9 cellular contexts compared by ENCODE assay signal in the genomic region with DNA sequence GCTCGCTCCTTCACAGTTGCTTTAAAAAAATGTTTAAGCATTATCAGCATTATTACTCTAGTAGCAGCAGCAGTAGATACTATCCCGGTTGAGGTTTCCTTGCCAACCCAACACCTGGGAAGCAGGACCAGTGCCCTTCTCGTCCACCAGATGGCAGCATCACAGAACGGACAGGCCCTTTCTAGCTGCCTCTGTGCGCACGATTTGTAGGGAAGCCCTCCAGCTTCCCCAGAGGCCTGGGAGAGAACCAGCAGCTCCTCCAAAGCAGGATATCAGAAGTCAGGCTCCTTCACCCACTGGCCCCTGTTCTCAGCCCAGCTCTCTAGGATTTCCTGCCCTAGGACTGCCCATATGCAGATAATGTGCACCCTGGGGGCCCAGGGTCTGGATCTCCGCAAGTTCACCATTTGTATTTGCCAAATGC. TPM values are rescaled to one million over a fixed set of nuclear protein-coding genes. Genes with fewer than 3 reads are reported as not detected.
DNase-seq lines count a peak whose midpoint lies in the region; ATAC-seq and TF ChIP-seq lines count a peak whose summit lies in the region.
"Had no signal": no experiment of that assay in that cellular context is flagged by ENCODE, and none has a peak within 500 bp of the region (broad histone marks: within the 10 kb centered on the region; RNA-seq: fewer than 3 reads in every experiment).

No MANE protein-coding gene starts in this region.

- H3K27me3 ChIP-seq in Caco-2 (replicated peaks; ENCODE audit: control insufficient read depth, insufficient read depth, low read length) (no peaks in the 10 kb centered on the region), IMR-90 (ENCODE audit: control insufficient read depth, insufficient read depth, low read length) (peaks cover 4% of the 10 kb centered on the region; the same call in 1 of the 2 replicates), OCI-LY1 (ENCODE audit: insufficient read depth, low read length) (peaks cover 10% of the 10 kb centered on the region; the same call in 1 of the 2 replicates), esophagus muscularis mucosa (peaks cover 0 to 12% (median 0%) of the 10 kb centered on the region in 4 donors)
- H3K27me3 ChIP-seq in naive thymus-derived CD4-positive, alpha-beta T cell (ENCODE audit: control insufficient read depth in 2 of 2, insufficient read depth in 2 of 2, low read length in 2 of 2): no peaks in the 10 kb centered on the region

- H3K36me3 Mint-ChIP-seq in Caco-2 (ENCODE audit: insufficient read depth, unreplicated experiment): no peaks in the 10 kb centered on the region
- peaks cover 0 to 3% (median 0%) of the 10 kb centered on the region in 5 donors for H3K36me3 Mint-ChIP-seq in naive thymus-derived CD4-positive, alpha-beta T cell

- H3K9me3 ChIP-seq in Caco-2 (no peaks in the 10 kb centered on the region), IMR-90 (ENCODE audit: control insufficient read depth, insufficient read depth, low read length) (peaks cover 2% of the 10 kb centered on the region; the same call in 1 of the 2 replicates), OCI-LY1 (ENCODE audit: low read length) (0 out of 2 replicates have a peak, but pooled peaks cover 5% of the 10 kb centered on the region), esophagus muscularis mucosa (no peaks in the 10 kb centered on the region)
- H3K9me3 ChIP-seq in naive thymus-derived CD4-positive, alpha-beta T cell (ENCODE audit: control insufficient read depth in 2 of 3, low read length in 3 of 3): no peaks in the 10 kb centered on the region

- H4K5ac ChIP-seq in IMR-90 (ENCODE audit: low read depth, low read length): no peak overlapping the region

- peak; percentile 80 for ATAC-seq in GM21367 (IDR thresholded peaks at IDR 0.05; ENCODE audit: unreplicated experiment)
- peak; percentile 93 for ATAC-seq in IMR-90 (ENCODE audit: low read depth)
- peak; percentile 74 for ATAC-seq in naive thymus-derived CD4-positive, alpha-beta T cell

- no peak for TF ChIP-seq POLR2A in IMR-90 (IDR thresholded peaks at IDR 0.05; ENCODE audit: low read depth, low read length)
- TF ChIP-seq POLR2A in esophagus muscularis mucosa (IDR thresholded peaks at IDR 0.05; ENCODE audit: low read depth): no peak

- H3F3A ChIP-seq in OCI-LY1 (ENCODE audit: insufficient read depth, low read length): no peaks in the 10 kb centered on the region

- CTCF ChIA-PET in Caco-2 (lab: Charles Lee): interaction anchor here (0.6 to 1.6 kb wide), 15 partner anchors 9 to 506 kb away, joined by 3 to 14 read pairs (median 5); a partner anchor contains a TSS
- CTCF ChIA-PET in IMR-90 (lab: Yijun Ruan, JAX): interaction anchor here (0.6 to 1.8 kb wide), 14 partner anchors 9 to 936 kb away, joined by 3 to 11 read pairs (median 4); a partner anchor contains a TSS
- CTCF ChIA-PET in naive thymus-derived CD4-positive, alpha-beta T cell (lab: Charles Lee): interaction anchor here (0.5 to 3.1 kb wide), 8 partner anchors 9 to 506 kb away, joined by 3 to 21 read pairs (median 4); no protein-coding TSS in a partner anchor

- H3K4me2 ChIP-seq in IMR-90 (ENCODE audit: low read depth, low read length): no peak overlapping the region
- no peak overlapping the region for H3K4me2 ChIP-seq in OCI-LY1 (ENCODE audit: low read length)

- H3K56ac ChIP-seq in IMR-90 (ENCODE audit: extremely low read depth, insufficient read depth, low read length): no peak overlapping the region

- H2AFZ ChIP-seq in IMR-90 (replicated peaks; ENCODE audit: low read length, poor library complexity): peak overlapping the region; percentile 59
- H2AFZ ChIP-seq in OCI-LY1 (ENCODE audit: low read length): no peak overlapping the region

- POLR2A ChIA-PET in Caco-2 (lab: Charles Lee): no interaction called here
- POLR2A ChIA-PET in IMR-90 (lab: Charles Lee; ENCODE audit: unreplicated experiment): interaction anchor here (0.5 kb wide), 1 partner anchor 486 kb away, joined by 3 read pairs; no protein-coding TSS in a partner anchor
- POLR2A ChIA-PET in naive thymus-derived CD4-positive, alpha-beta T cell (lab: Charles Lee): no interaction called here

- H3K4ac ChIP-seq in IMR-90 (ENCODE audit: low read depth, low read length): no peak overlapping the region

- dilution Hi-C loops in IMR-90 (cut with HindIII; ENCODE audit: low sequenced_read_pairs, unreplicated experiment): no loop called here

- DNase-seq in Caco-2 (peak; percentile 86 to 87), IMR-90 (peak; percentile 80), activated T-cell treated with anti-CD3 and anti-CD28 coated beads for 1 hour (ENCODE audit: low read depth) (peak; percentile 47), esophagus muscularis mucosa (ENCODE audit: extremely low spot score) (no peak)
- peak; percentile 8 to 60 (median 47) for DNase-seq in naive thymus-derived CD4-positive, alpha-beta T cell
- DNase-seq in stimulated activated CD8-positive, alpha-beta memory T cell treated with anti-CD3 and anti-CD28 coated beads, Interleukin-7, amount 100 ng/mL, for 4 hours (ENCODE audit: low read depth in 2 of 2): peak; percentile 18 to 19

- H3K14ac ChIP-seq in IMR-90 (replicated peaks; ENCODE audit: low read depth, low read length): no peak overlapping the region

- H3K4me3 ChIP-seq in Caco-2 (ENCODE audit: low read depth, low read length) (no peak overlapping the region), IMR-90 (ENCODE audit: insufficient read depth, low read depth, low read length) (no peak overlapping the region), OCI-LY1 (ENCODE audit: low read depth, low read length, poor library complexity, severe bottlenecking) (no peak overlapping the region), esophagus muscularis mucosa (no peak overlapping the region)
- H3K4me3 ChIP-seq in naive thymus-derived CD4-positive, alpha-beta T cell (ENCODE audit: low read length): no peak overlapping the region

- H2BK20ac ChIP-seq in IMR-90 (ENCODE audit: low read depth, low read length): no peak overlapping the region

- H4K20me1 ChIP-seq in IMR-90 (ENCODE audit: insufficient read depth, low read length): no peaks in the 10 kb centered on the region
- H4K20me1 ChIP-seq in OCI-LY1 (ENCODE audit: insufficient read depth, low read length): no peaks in the 10 kb centered on the region

- H3K27ac ChIP-seq in IMR-90 (ENCODE audit: insufficient read depth, low read length): no peak overlapping the region
- H3K27ac ChIP-seq in OCI-LY1 (ENCODE audit: low read depth, low read length, poor library complexity, severe bottlenecking): no peak overlapping the region
- H3K27ac ChIP-seq in esophagus muscularis mucosa (replicated peaks in 1 of 4): no peak overlapping the region
- H3K27ac ChIP-seq in naive thymus-derived CD4-positive, alpha-beta T cell (ENCODE audit: low read depth, low read length): no peak overlapping the region

- H3K79me1 ChIP-seq in IMR-90 (ENCODE audit: low read depth in 1 of 2, low read length in 2 of 2): no peaks in the 10 kb centered on the region

- H3K4me1 ChIP-seq in Caco-2 (no peaks in the 10 kb centered on the region), IMR-90 (ENCODE audit: control insufficient read depth, insufficient read depth, low read length) (peaks cover 8% of the 10 kb centered on the region), OCI-LY1 (ENCODE audit: insufficient read depth, low read length, severe bottlenecking) (no peaks in the 10 kb centered on the region), esophagus muscularis mucosa (peaks cover 0 to 8% (median 1%) of the 10 kb centered on the region in 4 donors)
- no peaks in the 10 kb centered on the region for H3K4me1 ChIP-seq in naive thymus-derived CD4-positive, alpha-beta T cell (ENCODE audit: control insufficient read depth in 2 of 2, insufficient read depth in 2 of 2, low read length in 2 of 2)

- TF ChIP-seq EP300 in esophagus muscularis mucosa (IDR thresholded peaks at IDR 0.05): no peak

- no peak overlapping the region for H2AK9ac ChIP-seq in IMR-90 (replicated peaks; ENCODE audit: low read depth, low read length, poor library complexity)

- H2AK5ac ChIP-seq in IMR-90 (ENCODE audit: low read depth, low read length): no peak overlapping the region

- no peak overlapping the region for H4K91ac ChIP-seq in IMR-90 (ENCODE audit: insufficient read depth, low read depth, low read length)

- no peak overlapping the region for H3K18ac ChIP-seq in IMR-90 (ENCODE audit: low read depth, low read length)

- H3K9ac ChIP-seq in IMR-90 (ENCODE audit: low read depth, low read length) (no peak overlapping the region), OCI-LY1 (ENCODE audit: low read length) (no peak overlapping the region)

- TF ChIP-seq RAD21 in IMR-90 (IDR thresholded peaks at IDR 0.05; ENCODE audit: low read length): peak; percentile 84

- in situ Hi-C loops in IMR-90 (cut with MboI; ENCODE audit: low sequenced_read_pairs): no loop called here

- no peaks in the 10 kb centered on the region for H3K79me2 ChIP-seq in OCI-LY1 (ENCODE audit: insufficient read depth, low read length)

- peak; percentile 89 to 93 for TF ChIP-seq CTCF in Caco-2 (IDR thresholded peaks at IDR 0.05; ENCODE audit: insufficient read depth in 1 of 2, low read depth in 1 of 2, low read length in 1 of 2, severe bottlenecking in 1 of 2, unreplicated experiment in 1 of 2)
- TF ChIP-seq CTCF in IMR-90 (conservative IDR thresholded peaks at IDR 0.05; ENCODE audit: low read depth, low read length): peak; percentile 92
- peak; percentile 95 for TF ChIP-seq CTCF in OCI-LY1 (IDR thresholded peaks at IDR 0.05; ENCODE audit: low read length)
- TF ChIP-seq CTCF in esophagus muscularis mucosa (IDR thresholded peaks at IDR 0.05): peak; percentile 82 to 98 (median 88)

- H3K23ac ChIP-seq in IMR-90 (ENCODE audit: low read depth, low read length): no peak overlapping the region

- WGBS in IMR-90 (ENCODE audit: extremely low coverage in 2 of 2, insufficient read length in 1 of 2), 2 experiments: 30% methylated on average over 4 of the region's 7 CpGs; no CpG with 5 or more reads in 1 of the 2 experiments
- 16% methylated on average over 7 of the region's 7 CpGs for WGBS in esophagus muscularis mucosa

- H3K9me3 Mint-ChIP-seq in Caco-2 (ENCODE audit: unreplicated experiment): no peaks in the 10 kb centered on the region
- H3K9me3 Mint-ChIP-seq in naive thymus-derived CD4-positive, alpha-beta T cell: peaks cover 0 to 3% (median 0%) of the 10 kb centered on the region in 11 donors
- H3K9me3 Mint-ChIP-seq: T-helper 1 cell treated with Interleukin-12 subunit alpha and Interleukin-12 subunit beta and Interleukin-4 antibody, amounts not matched to agents 30 μg/mL and 1 μg/mL, for 36 hours had no signal

- no peaks in the 10 kb centered on the region for H3K36me3 ChIP-seq in Caco-2 (ENCODE audit: control insufficient read depth, insufficient read depth, low read length)
- no peaks in the 10 kb centered on the region for H3K36me3 ChIP-seq in IMR-90 (ENCODE audit: control insufficient read depth, insufficient read depth, low read length)
- no peaks in the 10 kb centered on the region for H3K36me3 ChIP-seq in OCI-LY1 (ENCODE audit: insufficient read depth, low read length)
- no peaks in the 10 kb centered on the region for H3K36me3 ChIP-seq in esophagus muscularis mucosa
- no peaks in the 10 kb centered on the region for H3K36me3 ChIP-seq in naive thymus-derived CD4-positive, alpha-beta T cell (ENCODE audit: control insufficient read depth in 2 of 3, insufficient read depth in 3 of 3, low read length in 3 of 3)

- H3K27ac Mint-ChIP-seq in Caco-2 (ENCODE audit: unreplicated experiment): no peak overlapping the region
- no peak overlapping the region for H3K27ac Mint-ChIP-seq in naive thymus-derived CD4-positive, alpha-beta T cell
- H3K27ac Mint-ChIP-seq: T-helper 1 cell treated with Interleukin-12 subunit alpha and Interleukin-12 subunit beta and Interleukin-4 antibody, amounts not matched to agents 30 μg/mL and 1 μg/mL, for 36 hours had no signal

- no peak overlapping the region for H2BK120ac ChIP-seq in IMR-90 (ENCODE audit: low read depth, low read length)

- H3K9me1 ChIP-seq in IMR-90 (ENCODE audit: insufficient read depth, low read length): peaks cover 8% of the 10 kb centered on the region; the same call in 1 of the 2 replicates

- intact Hi-C loops in Caco-2 (cut with micrococcal nuclease; ENCODE audit: unreplicated experiment) (loop anchor here (1.0 to 5.0 kb wide), 5 partner anchors 9 to 506 kb away; a partner anchor contains a TSS), IMR-90 (cut with micrococcal nuclease) (loop anchor here (1.0 to 5.0 kb wide), 5 partner anchors 70 to 506 kb away; a partner anchor contains a TSS), esophagus muscularis mucosa (cut with DNase I) (loop anchor here (5.0 kb wide), 1 partner anchor 85 kb away; no protein-coding TSS in a partner anchor)
- intact Hi-C loops in naive thymus-derived CD4-positive, alpha-beta T cell (cut with micrococcal nuclease): loop anchor here (1.0 to 10.0 kb wide), 5 partner anchors 85 to 506 kb away; a partner anchor contains a TSS

- no peaks in the 10 kb centered on the region for H3K27me3 Mint-ChIP-seq in Caco-2 (ENCODE audit: insufficient read depth, unreplicated experiment)
- H3K27me3 Mint-ChIP-seq in naive thymus-derived CD4-positive, alpha-beta T cell: peaks cover 12 to 28% (median 19%) of the 10 kb centered on the region in 5 donors

- no peak overlapping the region for H2BK15ac ChIP-seq in IMR-90 (ENCODE audit: low read depth, low read length)

- no peaks in the 10 kb centered on the region for H3K4me1 Mint-ChIP-seq in Caco-2 (ENCODE audit: low read depth, unreplicated experiment)
- peaks cover 0 to 7% (median 0%) of the 10 kb centered on the region in 7 donors for H3K4me1 Mint-ChIP-seq in naive thymus-derived CD4-positive, alpha-beta T cell

- no peaks in the 10 kb centered on the region for H3K9me2 ChIP-seq in OCI-LY1 (ENCODE audit: low read depth, low read length)

- no peak overlapping the region for H4K8ac ChIP-seq in IMR-90 (ENCODE audit: low read depth in 2 of 2, low read length in 2 of 2)

- BruUV-seq in Caco-2 (replicated peaks; lab: Mats Ljungman, UMichigan): no TSS peak
- BruUV-seq in IMR-90 (replicated peaks; lab: Mats Ljungman, UMichigan): no TSS peak

- no peak overlapping the region for H2BK5ac ChIP-seq in IMR-90 (ENCODE audit: low read depth, low read length, poor library complexity, severe bottlenecking)

- H3K4me3 Mint-ChIP-seq in Caco-2 (ENCODE audit: unreplicated experiment): no peak overlapping the region
- H3K4me3 Mint-ChIP-seq in naive thymus-derived CD4-positive, alpha-beta T cell: no peak overlapping the region
- H3K4me3 Mint-ChIP-seq: T-helper 1 cell treated with Interleukin-12 subunit alpha and Interleukin-12 subunit beta and Interleukin-4 antibody, amounts not matched to agents 30 μg/mL and 1 μg/mL, for 36 hours had no signal

RNA-seq across cellular contexts. Expression of a gene that starts 16.8 kb away (rescaled TPM):
- total RNA-seq in Caco-2 (2022): 5.7 and 7.6 TPM in 2 replicates
- under 0.01 TPM in 2 replicates for total RNA-seq in IMR-90 (2012; rRNA removed)
- 0.02 and 0.03 TPM in 2 replicates for polyA plus RNA-seq in IMR-90 (2012; rRNA removed)
- polyA plus RNA-seq in IMR-90 (2012; cell fraction: cytosol; rRNA removed): 0.04 and 0.05 TPM in 2 replicates
- polyA plus RNA-seq in IMR-90 (2012; cell fraction: nucleus; rRNA removed; ENCODE audit: low replicate concordance): 0.25 and 0.32 TPM in 2 replicates
- total RNA-seq in esophagus muscularis mucosa: 1 to 10 TPM in 1 of 4 donors, under 1 TPM in 2, not detected in 1; 0.45 to 1.1 (median 0.83) TPM
- under 1 TPM in 2 of 5 experiments, not detected in 3; 0.32 to 0.41 TPM for total RNA-seq in naive thymus-derived CD4-positive, alpha-beta T cell
- polyA plus RNA-seq in naive thymus-derived CD4-positive, alpha-beta T cell: under 1 TPM in 1 of 2 donors, not detected in 1; 0.14 TPM
